Comparison of ENCODE assay signal across 8 cellular contexts in the genomic region with DNA sequence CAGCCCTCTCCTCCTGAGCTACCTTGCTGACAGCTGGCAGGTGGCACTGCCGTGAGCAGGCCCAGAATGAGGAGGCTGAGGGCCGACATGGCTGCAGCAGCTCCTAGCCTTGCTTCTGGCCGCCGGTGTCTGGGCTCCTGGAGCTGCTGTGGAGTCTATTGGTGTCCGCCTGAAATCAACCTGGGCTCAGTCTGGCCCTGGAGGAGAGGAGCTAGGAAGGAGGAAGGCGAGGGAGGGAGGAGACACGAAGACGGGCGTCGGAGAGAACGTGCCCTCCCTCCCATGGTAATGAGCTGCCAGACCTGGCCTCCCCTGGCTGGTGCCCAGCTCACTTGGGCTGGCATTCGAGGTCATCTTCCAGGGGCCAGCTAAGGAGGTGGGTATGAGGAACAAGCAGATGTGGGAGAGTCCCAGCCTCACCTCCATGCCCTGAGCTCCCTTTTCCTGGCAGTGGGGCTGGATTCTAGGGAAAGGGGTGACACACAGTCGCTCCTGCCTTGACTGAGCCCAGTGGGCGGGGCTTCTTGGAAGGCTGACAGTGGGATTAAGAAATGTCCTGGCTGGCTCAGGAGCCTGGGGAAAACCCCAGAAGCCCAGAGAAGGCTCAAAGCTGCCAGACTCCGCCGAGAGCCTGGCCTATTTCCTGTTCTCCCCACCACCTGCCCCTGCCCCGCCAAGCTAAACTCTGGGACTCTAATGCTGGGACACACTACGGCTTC. TPM values are rescaled to one million over a fixed set of nuclear protein-coding genes. Genes with fewer than 3 reads are reported as not detected.
DNase-seq lines count a peak whose midpoint lies in the region; ATAC-seq and TF ChIP-seq lines count a peak whose summit lies in the region.

Gene PDZK1IP1 (minus strand): TSS at position 193 of the 719 bp plus-strand sequence. CDS start 104 bp downstream, at position 89.

- 41% methylated on average over 10 of the region's 18 CpGs for WGBS in right lobe of liver (ENCODE audit: insufficient coverage, low coverage, low lambda C conversion rate, missing lambda C conversion rate)
- WGBS in transverse colon (ENCODE audit: low coverage in 1 of 2), 2 donors = 41 to 62% methylated on average over 2 to 16 of the region's 18 CpGs

- no peak for TF ChIP-seq CTCF in right lobe of liver (IDR thresholded peaks at IDR 0.05)
- no peak for TF ChIP-seq CTCF in transverse colon (IDR thresholded peaks at IDR 0.05)
- TF ChIP-seq CTCF in OCI-LY7 (conservative IDR thresholded peaks at IDR 0.05; ENCODE audit: low read length) = no peak

- H3K4me1 ChIP-seq in duodenal mucosa (ENCODE audit: control insufficient read depth in 1 of 2, insufficient read depth in 2 of 2, low read length in 2 of 2) (peaks cover 46 to 60% of the 10 kb centered on the region in 2 donors), right lobe of liver (peaks cover 0 to 21% (median 0%) of the 10 kb centered on the region in 4 donors), transverse colon (peaks cover 7 to 46% (median 42%) of the 10 kb centered on the region in 4 donors), OCI-LY7 (ENCODE audit: insufficient read depth, low read length, poor library complexity, severe bottlenecking) (no peaks in the 10 kb centered on the region)

- in situ Hi-C loops in transverse colon (cut with MboI; ENCODE audit: low pct_ligation_motif_present in 1 of 4, low pct_unique_long_range_greater_than_20kb in 1 of 4, low sequenced_read_pairs in 3 of 4) = loop anchor here (10.0 to 25.0 kb wide), 3 partner anchors 75 to 522 kb away; partner anchors contain the start of gene FOXE3 (in 2 of the 4)

- H3K36me3 ChIP-seq in duodenal mucosa (ENCODE audit: control insufficient read depth in 1 of 2, insufficient read depth in 2 of 2, low read length in 2 of 2) (no peaks in the 10 kb centered on the region), right lobe of liver (no peaks in the 10 kb centered on the region), transverse colon (no peaks in the 10 kb centered on the region), OCI-LY7 (ENCODE audit: insufficient read depth, low read length) (no peaks in the 10 kb centered on the region)

- TF ChIP-seq EP300 in transverse colon (IDR thresholded peaks at IDR 0.05; ENCODE audit: low read depth) = no peak

- CTCF ChIA-PET in activated CD4-positive, alpha-beta T cell treated with anti-CD3 and anti-CD28 coated beads, Interleukin-2, amount 10 ng/mL, durations not matched to agents 7 days and 5 days (lab: Charles Lee) = interaction anchor here (1.0 to 1.4 kb wide), 3 partner anchors 11 to 247 kb away, joined by 3 to 11 read pairs (median 6); partner anchors contain the start of gene FOXD2
- CTCF ChIA-PET in OCI-LY7 (lab: Charles Lee; ENCODE audit: unreplicated experiment) = interaction anchor here (0.7 kb wide), 1 partner anchor 11 kb away, joined by 3 read pairs; no protein-coding TSS in a partner anchor

- H3K27me3 ChIP-seq in duodenal mucosa (ENCODE audit: control insufficient read depth in 1 of 2, insufficient read depth in 2 of 2, low read length in 2 of 2) = no peaks in the 10 kb centered on the region
- no peaks in the 10 kb centered on the region for H3K27me3 ChIP-seq in right lobe of liver
- no peaks in the 10 kb centered on the region for H3K27me3 ChIP-seq in transverse colon

- no peaks in the 10 kb centered on the region for H4K20me1 ChIP-seq in OCI-LY7 (ENCODE audit: insufficient read depth, low read length)

- ATAC-seq in right lobe of liver (peak; percentile 5 to 58 (median 54)), T-helper 17 cell (no peak)

- H3K27ac Mint-ChIP-seq in activated CD4-positive, alpha-beta T cell treated with anti-CD3 and anti-CD28 coated beads, Interleukin-2, amount 10 ng/mL, durations not matched to agents 7 days and 5 days = peak within 1 kb of the TSS; percentile 63
- H3K27ac Mint-ChIP-seq in T-helper 17 cell = no peak within 1 kb of the TSS

- H3K79me2 ChIP-seq in OCI-LY7 (ENCODE audit: insufficient read depth, low read depth, low read length) = no peaks in the 10 kb centered on the region

- H3K27ac ChIP-seq in duodenal mucosa (ENCODE audit: low read depth, low read length) (peak within 1 kb of the TSS; percentile 80), right lobe of liver (no peak within 1 kb of the TSS), transverse colon (peak within 1 kb of the TSS; percentile 71 to 86 (median 81)), OCI-LY7 (ENCODE audit: low read depth, low read length, poor library complexity, severe bottlenecking) (no peak within 1 kb of the TSS)

- intact Hi-C loops in right lobe of liver (cut with DNase I) = loop anchor here in 1 of 2 donors (10.0 kb wide), 1 partner anchor 225 kb away; the partner anchor contains the start of gene FOXE3
- intact Hi-C loops in transverse colon (cut with DNase I; ENCODE audit: low total_unique reads) = no loop called here
- intact Hi-C loops in OCI-LY7 (cut with micrococcal nuclease; ENCODE audit: unreplicated experiment) = loop anchor here (5.0 to 10.0 kb wide), 2 partner anchors 57 to 525 kb away; no protein-coding TSS in a partner anchor

- TF ChIP-seq POLR2A in right lobe of liver (IDR thresholded peaks at IDR 0.05) = no peak
- peak; percentile 39 for TF ChIP-seq POLR2A in transverse colon (IDR thresholded peaks at IDR 0.05)

- H3K36me3 Mint-ChIP-seq in activated CD4-positive, alpha-beta T cell treated with anti-CD3 and anti-CD28 coated beads, Interleukin-2, amount 10 ng/mL, durations not matched to agents 7 days and 5 days (ENCODE audit: low read depth) = no peaks in the 10 kb centered on the region
- peaks cover 3% of the 10 kb centered on the region for H3K36me3 Mint-ChIP-seq in T-helper 17 cell (ENCODE audit: low read depth)

- H3K4me3 ChIP-seq in duodenal mucosa (ENCODE audit: low read depth in 1 of 2, low read length in 2 of 2) (peak within 1 kb of the TSS; percentile 4 to 63), right lobe of liver (no peak within 1 kb of the TSS), transverse colon (peak within 1 kb of the TSS in 3 of 4 donors; percentile 2 to 32 (median 8)), OCI-LY7 (ENCODE audit: low read depth, low read length, poor library complexity, severe bottlenecking) (no peak within 1 kb of the TSS)

- no peak within 1 kb of the TSS for H3K4me2 ChIP-seq in OCI-LY7 (ENCODE audit: low read length)

- no peaks in the 10 kb centered on the region for H3K9me3 Mint-ChIP-seq in activated CD4-positive, alpha-beta T cell treated with anti-CD3 and anti-CD28 coated beads, Interleukin-2, amount 10 ng/mL, durations not matched to agents 7 days and 5 days

- peak within 1 kb of the TSS; percentile 20 to 71 for H3K9ac ChIP-seq in duodenal mucosa (ENCODE audit: low read depth in 1 of 2, low read length in 2 of 2)

- no TSS peak for BruUV-seq in OCI-LY7 (replicated peaks; lab: Mats Ljungman, UMichigan)

- H3K9me3 ChIP-seq in duodenal mucosa (ENCODE audit: control insufficient read depth in 1 of 2, low read length in 2 of 2) = no peaks in the 10 kb centered on the region
- no peaks in the 10 kb centered on the region for H3K9me3 ChIP-seq in right lobe of liver
- no peaks in the 10 kb centered on the region for H3K9me3 ChIP-seq in transverse colon
- no peaks in the 10 kb centered on the region for H3K9me3 ChIP-seq in T-helper 17 cell (ENCODE audit: control insufficient read depth, low read length, poor library complexity, severe bottlenecking)
- no peaks in the 10 kb centered on the region for H3K9me3 ChIP-seq in OCI-LY7 (ENCODE audit: low read length)

- no peak for DNase-seq in activated CD4-positive, alpha-beta T cell treated with anti-CD3 and anti-CD28 coated beads, Interleukin-2, amount 10 ng/mL, durations not matched to agents 7 days and 5 days
- DNase-seq in activated CD4-positive, alpha-beta T cell treated with anti-CD3 and anti-CD28 coated beads, Interleukin-2, amount 50 U/mL, for 1 hour = no peak
- DNase-seq in right lobe of liver (peak in 2 of 3 donors; percentile 57 to 74), transverse colon (peak; percentile 90), occipital lobe (lab: John Stamatoyannopoulos, UW) (no peak), T-helper 17 cell (no peak), OCI-LY7 (ENCODE audit: low spot score) (no peak)

- POLR2A ChIA-PET in activated CD4-positive, alpha-beta T cell treated with anti-CD3 and anti-CD28 coated beads, Interleukin-2, amount 10 ng/mL, durations not matched to agents 7 days and 5 days (lab: Charles Lee) = no interaction called here
- POLR2A ChIA-PET in OCI-LY7 (lab: Charles Lee) = interaction anchor here (0.9 kb wide), 1 partner anchor 9 kb away, joined by 4 read pairs; no protein-coding TSS in a partner anchor

- H3K4me3 Mint-ChIP-seq in activated CD4-positive, alpha-beta T cell treated with anti-CD3 and anti-CD28 coated beads, Interleukin-2, amount 10 ng/mL, durations not matched to agents 7 days and 5 days = no peak within 1 kb of the TSS
- no peak within 1 kb of the TSS for H3K4me3 Mint-ChIP-seq in T-helper 17 cell

- no peaks in the 10 kb centered on the region for H3K9me2 ChIP-seq in OCI-LY7 (ENCODE audit: insufficient read depth, low read length)

- H3K27me3 Mint-ChIP-seq in activated CD4-positive, alpha-beta T cell treated with anti-CD3 and anti-CD28 coated beads, Interleukin-2, amount 10 ng/mL, durations not matched to agents 7 days and 5 days = peaks cover 7% of the 10 kb centered on the region
- peaks cover 27% of the 10 kb centered on the region for H3K27me3 Mint-ChIP-seq in T-helper 17 cell

- H2AFZ ChIP-seq in OCI-LY7 (ENCODE audit: low read length) = no peak within 1 kb of the TSS

- peaks cover 1% of the 10 kb centered on the region for H3K4me1 Mint-ChIP-seq in activated CD4-positive, alpha-beta T cell treated with anti-CD3 and anti-CD28 coated beads, Interleukin-2, amount 10 ng/mL, durations not matched to agents 7 days and 5 days
- H3K4me1 Mint-ChIP-seq in T-helper 17 cell = peaks cover 9% of the 10 kb centered on the region

RNA-seq across cellular contexts. Expression of gene PDZK1IP1, which starts in this region (rescaled TPM):
- not detected for total RNA-seq in activated CD4-positive, alpha-beta T cell treated with anti-CD3 and anti-CD28 coated beads, Interleukin-2, amount 10 ng/mL, durations not matched to agents 7 days and 5 days
- 10 to 100 TPM in 2 of 6 experiments, 1 to 10 TPM in 2, under 1 TPM in 2; 0.24 to 44.3 (median 5.4) TPM for total RNA-seq in right lobe of liver
- total RNA-seq in transverse colon = 100 to 1,000 TPM in 2 of 4 donors, 10 to 100 TPM in 2; 16.5 to 228 (median 148) TPM
- total RNA-seq in occipital lobe = not detected
- 10 to 100 TPM in 1 of 2 donors, not detected in 1; 30.6 TPM for total RNA-seq in T-helper 17 cell
- not detected in 2 replicates for total RNA-seq in OCI-LY7 (2014; rRNA removed; shearing (Covaris generic))
- not detected in 2 replicates for total RNA-seq in OCI-LY7 (2022)

Comparison
In these comparisons a context has a peak if more than half of its experiments do, and no peak if none do; other contexts are left out.
1. DNase-seq: peak in right lobe of liver (2 of 3) and transverse colon (single experiment); none in activated CD4-positive, alpha-beta T cell treated with anti-CD3 and anti-CD28 coated beads, Interleukin-2, amount 10 ng/mL, durations not matched to agents 7 days and 5 days (single experiment), activated CD4-positive, alpha-beta T cell treated with anti-CD3 and anti-CD28 coated beads, Interleukin-2, amount 50 U/mL, for 1 hour (single experiment), occipital lobe (single experiment), T-helper 17 cell (0 of 3) and OCI-LY7 (single experiment).
2. H3K27ac ChIP-seq: peak in duodenal mucosa (single experiment) and transverse colon (4 of 4); none in right lobe of liver (0 of 3) and OCI-LY7 (single experiment).
3. H3K4me3 ChIP-seq: peak in duodenal mucosa (2 of 2) and transverse colon (3 of 4); none in right lobe of liver (0 of 3) and OCI-LY7 (single experiment).